13 cellular contexts compared by ENCODE assay signal in genomic region chr15:72341361-72341760, GRCh38. TPM values are rescaled to one million over a fixed set of nuclear protein-coding genes. Genes with fewer than 3 reads are reported as not detected.
DNase-seq lines count a peak whose midpoint lies in the region; ATAC-seq and TF ChIP-seq lines count a peak whose summit lies in the region.
"Had no signal": no experiment of that assay in that cellular context is flagged by ENCODE, and none has a peak within 500 bp of the region (broad histone marks: within the 10 kb centered on the region; RNA-seq: fewer than 3 reads in every experiment).

No MANE protein-coding gene starts in this region.

- H3K27ac Mint-ChIP-seq in activated CD8-positive, alpha-beta T cell treated with anti-CD3 and anti-CD28 coated beads, Interleukin-2, amount 10 ng/mL, durations not matched to agents 7 days and 5 days: peak overlapping the region; percentile 71
- no peak overlapping the region for H3K27ac Mint-ChIP-seq in activated CD8-positive, alpha-beta T cell treated with anti-CD3 and anti-CD28 coated beads for 36 hours
- no peak overlapping the region for H3K27ac Mint-ChIP-seq in endothelial cell (ENCODE audit: unreplicated experiment)
- peak overlapping the region; percentile 74 for H3K27ac Mint-ChIP-seq in stimulated activated naive B cell treated with anti-CD40 and anti-IgM and Interleukin-4, amounts not matched to agents 10 μg/mL and 1 μg/mL and 100 μg/mL, for 72 hours
- H3K27ac Mint-ChIP-seq: activated T-cell treated with anti-CD3 and anti-CD28 coated beads, Interleukin-2, amount 50 U/mL, for 72 hours; B cell had no signal

- H3K4me1 Mint-ChIP-seq in activated CD8-positive, alpha-beta T cell treated with anti-CD3 and anti-CD28 coated beads, Interleukin-2, amount 10 ng/mL, durations not matched to agents 7 days and 5 days (ENCODE audit: low read depth): no peaks in the 10 kb centered on the region
- no peaks in the 10 kb centered on the region for H3K4me1 Mint-ChIP-seq in activated CD8-positive, alpha-beta T cell treated with anti-CD3 and anti-CD28 coated beads for 36 hours (ENCODE audit: low read depth)
- peaks cover 6% of the 10 kb centered on the region for H3K4me1 Mint-ChIP-seq in endothelial cell (ENCODE audit: unreplicated experiment)
- H3K4me1 Mint-ChIP-seq in stimulated activated naive B cell treated with anti-CD40 and anti-IgM and Interleukin-4, amounts not matched to agents 10 μg/mL and 1 μg/mL and 100 μg/mL, for 72 hours: no peaks in the 10 kb centered on the region
- H3K4me1 Mint-ChIP-seq: B cell had no signal

- H3K27ac ChIP-seq in coronary artery (no peak overlapping the region), colonic mucosa (no peak overlapping the region)
- H3K27ac ChIP-seq: stomach had no signal

- CTCF ChIA-PET in activated CD8-positive, alpha-beta T cell treated with anti-CD3 and anti-CD28 coated beads, Interleukin-2, amount 10 ng/mL, durations not matched to agents 7 days and 5 days (lab: Charles Lee): interaction anchor here (0.9 to 1.9 kb wide), 3 partner anchors 19 to 121 kb away, joined by 3 to 5 read pairs (median 4); no protein-coding TSS in a partner anchor
- CTCF ChIA-PET in activated CD8-positive, alpha-beta T cell treated with anti-CD3 and anti-CD28 coated beads for 36 hours (lab: Charles Lee): interaction anchor here (1.3 kb wide), 1 partner anchor 259 kb away, joined by 3 read pairs; no protein-coding TSS in a partner anchor

- H3K4me3 ChIP-seq in NT2/D1 (ENCODE audit: insufficient read length, low read depth): no peak overlapping the region
- no peak overlapping the region for H3K4me3 ChIP-seq in coronary artery
- H3K4me3 ChIP-seq in colonic mucosa: no peak overlapping the region
- H3K4me3 ChIP-seq: stomach had no signal

- DNase-seq in activated CD8-positive, alpha-beta T cell treated with anti-CD3 and anti-CD28 coated beads, Interleukin-2, amount 10 ng/mL, durations not matched to agents 7 days and 5 days: no peak
- DNase-seq in activated CD8-positive, alpha-beta T cell treated with anti-CD3 and anti-CD28 coated beads for 36 hours: no peak
- peak; percentile 40 for DNase-seq in NT2/D1 (ENCODE audit: low read depth, low spot score)
- DNase-seq in endothelial cell (ENCODE audit: low spot score): peak; percentile 70
- DNase-seq in stimulated activated naive B cell treated with anti-CD40 and anti-IgM and Interleukin-4, amounts not matched to agents 10 μg/mL and 1 μg/mL and 100 μg/mL, for 72 hours: no peak
- no peak for DNase-seq in coronary artery (ENCODE audit: low spot score)
- DNase-seq in colonic mucosa: no peak
- DNase-seq: activated T-cell treated with anti-CD3 and anti-CD28 coated beads, Interleukin-2, amount 50 U/mL, for 72 hours; KBM-7; NCI-H774; stomach had no signal

- H3K4me1 ChIP-seq in NT2/D1 (ENCODE audit: insufficient read depth, insufficient read length) (no peaks in the 10 kb centered on the region), colonic mucosa (no peaks in the 10 kb centered on the region)

- H3K36me3 ChIP-seq in NT2/D1 (ENCODE audit: insufficient read depth, insufficient read length, low read length): peaks cover 46% of the 10 kb centered on the region
- no peaks in the 10 kb centered on the region for H3K36me3 ChIP-seq in colonic mucosa

- intact Hi-C loops in activated CD8-positive, alpha-beta T cell treated with anti-CD3 and anti-CD28 coated beads for 36 hours (cut with micrococcal nuclease): no loop called here
- intact Hi-C loops in colonic mucosa (cut with DNase I): no loop called here

- no peak for ATAC-seq in activated CD8-positive, alpha-beta T cell treated with anti-CD3 and anti-CD28 coated beads, Interleukin-2, amount 10 ng/mL, durations not matched to agents 7 days and 5 days
- ATAC-seq in activated CD8-positive, alpha-beta T cell treated with anti-CD3 and anti-CD28 coated beads for 36 hours: no peak
- no peak for ATAC-seq in stimulated activated naive B cell treated with anti-CD40 and anti-IgM and Interleukin-4, amounts not matched to agents 10 μg/mL and 1 μg/mL and 100 μg/mL, for 72 hours (replicated peaks)
- ATAC-seq in GM21825 (IDR thresholded peaks at IDR 0.05; ENCODE audit: unreplicated experiment): no peak
- ATAC-seq: activated T-cell treated with anti-CD3 and anti-CD28 coated beads, Interleukin-2, amount 50 U/mL, for 72 hours had no signal

- no peak overlapping the region for H3K4me3 Mint-ChIP-seq in activated CD8-positive, alpha-beta T cell treated with anti-CD3 and anti-CD28 coated beads, Interleukin-2, amount 10 ng/mL, durations not matched to agents 7 days and 5 days
- H3K4me3 Mint-ChIP-seq in activated CD8-positive, alpha-beta T cell treated with anti-CD3 and anti-CD28 coated beads for 36 hours: no peak overlapping the region
- no peak overlapping the region for H3K4me3 Mint-ChIP-seq in endothelial cell (ENCODE audit: unreplicated experiment)
- H3K4me3 Mint-ChIP-seq in stimulated activated naive B cell treated with anti-CD40 and anti-IgM and Interleukin-4, amounts not matched to agents 10 μg/mL and 1 μg/mL and 100 μg/mL, for 72 hours: no peak overlapping the region
- H3K4me3 Mint-ChIP-seq: activated T-cell treated with anti-CD3 and anti-CD28 coated beads, Interleukin-2, amount 50 U/mL, for 72 hours; B cell had no signal

- TF ChIP-seq CTCF in activated CD8-positive, alpha-beta T cell treated with anti-CD3 and anti-CD28 coated beads for 36 hours (IDR thresholded peaks at IDR 0.05): no peak
- peak; percentile 65 for TF ChIP-seq CTCF in endothelial cell (IDR thresholded peaks at IDR 0.05; ENCODE audit: unreplicated experiment)
- TF ChIP-seq CTCF in coronary artery (IDR thresholded peaks at IDR 0.05): no peak
- no peak for TF ChIP-seq CTCF in colonic mucosa (IDR thresholded peaks at IDR 0.05)

- peaks cover 5% of the 10 kb centered on the region for H3K36me3 Mint-ChIP-seq in activated CD8-positive, alpha-beta T cell treated with anti-CD3 and anti-CD28 coated beads, Interleukin-2, amount 10 ng/mL, durations not matched to agents 7 days and 5 days (ENCODE audit: low read depth)
- peaks cover 6% of the 10 kb centered on the region for H3K36me3 Mint-ChIP-seq in activated CD8-positive, alpha-beta T cell treated with anti-CD3 and anti-CD28 coated beads for 36 hours (ENCODE audit: low read depth)
- peaks cover 25% of the 10 kb centered on the region for H3K36me3 Mint-ChIP-seq in endothelial cell (ENCODE audit: low read depth, unreplicated experiment)
- peaks cover 39 to 61% of the 10 kb centered on the region in 2 donors for H3K36me3 Mint-ChIP-seq in stimulated activated naive B cell treated with anti-CD40 and anti-IgM and Interleukin-4, amounts not matched to agents 10 μg/mL and 1 μg/mL and 100 μg/mL, for 72 hours

- POLR2A ChIA-PET in activated CD8-positive, alpha-beta T cell treated with anti-CD3 and anti-CD28 coated beads, Interleukin-2, amount 10 ng/mL, durations not matched to agents 7 days and 5 days (lab: Charles Lee): no interaction called here
- POLR2A ChIA-PET in activated CD8-positive, alpha-beta T cell treated with anti-CD3 and anti-CD28 coated beads for 36 hours (lab: Charles Lee): no interaction called here

- H3K27me3 Mint-ChIP-seq in activated CD8-positive, alpha-beta T cell treated with anti-CD3 and anti-CD28 coated beads, Interleukin-2, amount 10 ng/mL, durations not matched to agents 7 days and 5 days (ENCODE audit: low read depth): no peaks in the 10 kb centered on the region
- H3K27me3 Mint-ChIP-seq in activated CD8-positive, alpha-beta T cell treated with anti-CD3 and anti-CD28 coated beads for 36 hours: no peaks in the 10 kb centered on the region
- H3K27me3 Mint-ChIP-seq in endothelial cell (ENCODE audit: unreplicated experiment): peaks cover 5% of the 10 kb centered on the region
- H3K27me3 Mint-ChIP-seq in stimulated activated naive B cell treated with anti-CD40 and anti-IgM and Interleukin-4, amounts not matched to agents 10 μg/mL and 1 μg/mL and 100 μg/mL, for 72 hours: no peaks in the 10 kb centered on the region
- H3K27me3 Mint-ChIP-seq: B cell had no signal

- H3K9me3 Mint-ChIP-seq in activated CD8-positive, alpha-beta T cell treated with anti-CD3 and anti-CD28 coated beads, Interleukin-2, amount 10 ng/mL, durations not matched to agents 7 days and 5 days (ENCODE audit: insufficient read depth): no peaks in the 10 kb centered on the region
- no peaks in the 10 kb centered on the region for H3K9me3 Mint-ChIP-seq in activated CD8-positive, alpha-beta T cell treated with anti-CD3 and anti-CD28 coated beads for 36 hours
- no peaks in the 10 kb centered on the region for H3K9me3 Mint-ChIP-seq in endothelial cell (ENCODE audit: unreplicated experiment)
- no peaks in the 10 kb centered on the region for H3K9me3 Mint-ChIP-seq in stimulated activated naive B cell treated with anti-CD40 and anti-IgM and Interleukin-4, amounts not matched to agents 10 μg/mL and 1 μg/mL and 100 μg/mL, for 72 hours
- H3K9me3 Mint-ChIP-seq: activated T-cell treated with anti-CD3 and anti-CD28 coated beads, Interleukin-2, amount 50 U/mL, for 72 hours had no signal

- H3K9ac ChIP-seq in NT2/D1 (ENCODE audit: insufficient read length, low read depth): no peak overlapping the region
- H3K9ac ChIP-seq in colonic mucosa (ENCODE audit: low read depth in 2 of 2, low read length in 2 of 2): no peak overlapping the region

- no peaks in the 10 kb centered on the region for H3K9me3 ChIP-seq in NT2/D1 (ENCODE audit: insufficient read depth, low read length)
- H3K9me3 ChIP-seq in colonic mucosa: no peaks in the 10 kb centered on the region
- H3K9me3 ChIP-seq: stomach had no signal

- no peaks in the 10 kb centered on the region for H3K27me3 ChIP-seq in NT2/D1 (ENCODE audit: insufficient read depth, insufficient read length)
- no peaks in the 10 kb centered on the region for H3K27me3 ChIP-seq in colonic mucosa
- H3K27me3 ChIP-seq: stomach had no signal

RNA-seq across cellular contexts. Expression of gene CELF6, which starts 21.4 kb away (rescaled TPM):
- under 1 TPM; 0.45 to 0.70 TPM for total RNA-seq in activated CD8-positive, alpha-beta T cell treated with anti-CD3 and anti-CD28 coated beads, Interleukin-2, amount 10 ng/mL, durations not matched to agents 7 days and 5 days
- under 1 TPM; 0.18 to 0.20 TPM for total RNA-seq in activated CD8-positive, alpha-beta T cell treated with anti-CD3 and anti-CD28 coated beads for 36 hours
- total RNA-seq in endothelial cell (ENCODE audit: unreplicated experiment) (0.21 TPM), colonic mucosa (under 1 TPM; 0.74 to 0.93 TPM)

RNA-seq across cellular contexts. Expression of gene HEXA, which starts 34.5 kb away (rescaled TPM):
- 10 to 100 TPM; 80.9 to 87.3 TPM for total RNA-seq in activated CD8-positive, alpha-beta T cell treated with anti-CD3 and anti-CD28 coated beads, Interleukin-2, amount 10 ng/mL, durations not matched to agents 7 days and 5 days
- total RNA-seq in activated CD8-positive, alpha-beta T cell treated with anti-CD3 and anti-CD28 coated beads for 36 hours: 10 to 100 TPM; 55.8 to 66.8 TPM
- total RNA-seq in endothelial cell (ENCODE audit: unreplicated experiment) (123 TPM), colonic mucosa (10 to 100 TPM; 67.1 to 97.3 TPM)

RNA-seq across cellular contexts. Expression of gene TMEM202, which starts 56.7 kb away (rescaled TPM):
- total RNA-seq in activated CD8-positive, alpha-beta T cell treated with anti-CD3 and anti-CD28 coated beads, Interleukin-2, amount 10 ng/mL, durations not matched to agents 7 days and 5 days: not detected
- total RNA-seq in activated CD8-positive, alpha-beta T cell treated with anti-CD3 and anti-CD28 coated beads for 36 hours: not detected
- total RNA-seq in endothelial cell (ENCODE audit: unreplicated experiment) (not detected), colonic mucosa (not detected)
- total RNA-seq: activated T-cell treated with anti-CD3 and anti-CD28 coated beads, Interleukin-2, amount 50 U/mL, for 72 hours; B cell; stomach had no signal

Comparison
In these comparisons a context has a peak if more than half of its experiments do, and no peak if none do; other contexts are left out.
1. H3K27ac Mint-ChIP-seq: peak in activated CD8-positive, alpha-beta T cell treated with anti-CD3 and anti-CD28 coated beads, Interleukin-2, amount 10 ng/mL, durations not matched to agents 7 days and 5 days (single experiment) and stimulated activated naive B cell treated with anti-CD40 and anti-IgM and Interleukin-4, amounts not matched to agents 10 μg/mL and 1 μg/mL and 100 μg/mL, for 72 hours (single experiment); none in activated CD8-positive, alpha-beta T cell treated with anti-CD3 and anti-CD28 coated beads for 36 hours (single experiment) and endothelial cell (single experiment).
2. DNase-seq: peak in NT2/D1 (single experiment) and endothelial cell (single experiment); none in activated CD8-positive, alpha-beta T cell treated with anti-CD3 and anti-CD28 coated beads, Interleukin-2, amount 10 ng/mL, durations not matched to agents 7 days and 5 days (single experiment), activated CD8-positive, alpha-beta T cell treated with anti-CD3 and anti-CD28 coated beads for 36 hours (single experiment), stimulated activated naive B cell treated with anti-CD40 and anti-IgM and Interleukin-4, amounts not matched to agents 10 μg/mL and 1 μg/mL and 100 μg/mL, for 72 hours (single experiment), coronary artery (single experiment) and colonic mucosa (single experiment).